In the genomic region with DNA sequence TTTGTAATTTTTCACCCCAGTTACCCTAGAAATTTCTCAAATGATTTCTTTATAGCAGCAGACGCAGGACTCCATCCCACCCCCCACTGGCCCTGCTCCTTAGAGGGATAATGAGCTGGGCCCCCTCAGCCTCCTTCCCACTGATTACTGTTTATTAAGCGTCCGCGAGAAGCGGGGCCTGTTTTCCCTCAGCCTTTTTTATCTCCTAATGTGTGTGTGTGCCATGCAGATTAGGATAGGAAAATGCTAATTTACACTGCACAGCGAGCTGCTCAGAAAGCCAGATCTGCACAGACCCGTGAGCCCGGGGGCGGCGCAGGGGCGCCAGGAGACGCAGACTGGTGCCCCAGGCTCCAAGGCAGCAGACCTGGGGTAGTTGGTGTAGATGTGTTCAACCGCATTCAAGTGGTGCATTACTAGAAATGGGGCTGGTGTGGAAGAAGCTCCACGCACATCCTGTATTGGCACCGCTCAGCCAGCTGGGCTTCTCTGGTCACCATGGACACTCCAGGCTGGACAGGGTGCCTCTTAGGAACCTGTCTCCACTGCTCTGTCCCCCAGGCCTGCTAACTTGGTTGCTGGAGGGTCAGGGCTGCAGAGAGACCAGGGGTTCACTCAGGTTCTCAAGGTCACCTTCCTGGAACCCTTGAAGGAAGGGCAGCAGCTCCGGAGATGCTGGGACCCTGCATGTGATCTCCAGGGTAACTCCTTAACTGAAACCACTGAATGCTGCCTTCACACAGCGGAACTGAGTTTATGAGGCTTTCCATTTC, we compare ENCODE assay signal across 18 cellular contexts.
DNase-seq lines count a peak whose midpoint lies in the region; ATAC-seq and TF ChIP-seq lines count a peak whose summit lies in the region.
"Had no signal": no experiment of that assay in that cellular context is flagged by ENCODE, and none has a peak within 500 bp of the region (broad histone marks: within the 10 kb centered on the region; RNA-seq: fewer than 3 reads in every experiment).

No MANE protein-coding gene starts in this region.

- H3K27ac ChIP-seq in iPS-20b (ENCODE audit: low read length) (peak overlapping the region; percentile 60), smooth muscle cell (ENCODE audit: low read depth) (no peak overlapping the region), SJCRH30 (no peak overlapping the region)
- H3K27ac ChIP-seq: 22Rv1, cardiac muscle cell, foreskin keratinocyte, neutrophil, tibial artery had no signal

- no peak for ATAC-seq in sciatic nerve

- intact Hi-C loops in sciatic nerve (cut with DNase I) = no loop called here

- TF ChIP-seq CTCF in smooth muscle cell (IDR thresholded peaks at IDR 0.05; ENCODE audit: borderline replicate concordance, insufficient read depth, poor library complexity, severe bottlenecking) = no peak

- H3K9ac ChIP-seq in NT2/D1 (ENCODE audit: insufficient read length, low read depth) (peak overlapping the region; percentile 71), iPS-20b (ENCODE audit: low read depth, low read length) (peak overlapping the region; percentile 61; the same call in 1 of the 2 replicates), smooth muscle cell (ENCODE audit: low read depth) (no peak overlapping the region)

- 15% methylated on average over 17 of the region's 17 CpGs for WGBS in smooth muscle cell (ENCODE audit: low lambda C conversion rate)

- H4K20me1 ChIP-seq in smooth muscle cell (ENCODE audit: low read depth) = no peaks in the 10 kb centered on the region

- H3F3A ChIP-seq in smooth muscle cell (ENCODE audit: low read depth) = no peaks in the 10 kb centered on the region

- peaks cover 4% of the 10 kb centered on the region for H3K27me3 ChIP-seq in NT2/D1 (ENCODE audit: insufficient read depth, insufficient read length)
- peaks cover 17% of the 10 kb centered on the region; the same call in 1 of the 2 replicates for H3K27me3 ChIP-seq in iPS-20b (ENCODE audit: insufficient read depth, low read length)
- no peaks in the 10 kb centered on the region for H3K27me3 ChIP-seq in smooth muscle cell (ENCODE audit: low read depth)
- H3K27me3 ChIP-seq in SJCRH30 = 0 out of 2 replicates have a peak, but pooled peaks cover 3% of the 10 kb centered on the region
- H3K27me3 ChIP-seq: cardiac muscle cell, foreskin keratinocyte had no signal

- peaks cover 33% of the 10 kb centered on the region for H3K9me3 ChIP-seq in NT2/D1 (ENCODE audit: insufficient read depth, low read length)
- peaks cover 32% of the 10 kb centered on the region for H3K9me3 ChIP-seq in iPS-20b (ENCODE audit: insufficient read depth, low read depth, low read length)
- no peaks in the 10 kb centered on the region for H3K9me3 ChIP-seq in smooth muscle cell (replicated peaks; ENCODE audit: low read depth)
- peaks cover 5% of the 10 kb centered on the region; the same call in 1 of the 2 replicates for H3K9me3 ChIP-seq in SJCRH30 (replicated peaks)
- H3K9me3 ChIP-seq: neutrophil, tibial artery had no signal

- peak; percentile 25 for DNase-seq in DMS53 (lab: John Stamatoyannopoulos, UW)
- no peak for DNase-seq in DMS53 treated with DMSO at 0.1 percent for 48 hours (lab: John Stamatoyannopoulos, UW; ENCODE audit: unreplicated experiment)
- no peak for DNase-seq in NT2/D1 (ENCODE audit: low read depth, low spot score)
- DNase-seq in smooth muscle cell (lab: John Stamatoyannopoulos, UW; ENCODE audit: unreplicated experiment) = no peak
- DNase-seq in sciatic nerve (ENCODE audit: low spot score) = no peak
- DNase-seq in SJCRH30 = no peak
- no peak for DNase-seq in MV-4-11 (lab: John Stamatoyannopoulos, UW)
- DNase-seq: activated CD4-positive, alpha-beta T cell treated with anti-CD3 and anti-CD28 coated beads, Interleukin-2, amount 10 ng/mL, durations not matched to agents 24 days and 14 days; activated T-cell treated with anti-CD3 and anti-CD28 coated beads, Interleukin-2, amount 50 U/mL, for 48 hours; C1 segment of cervical spinal cord; SHP77; stimulated activated CD4-positive, alpha-beta T cell treated with anti-CD3 and anti-CD28 coated beads, Interleukin-4, amount 100 ng/mL, for 4 hours; tibial artery had no signal

- H3K4me1 ChIP-seq in NT2/D1 (ENCODE audit: insufficient read depth, insufficient read length) = peaks cover 17% of the 10 kb centered on the region
- H3K4me1 ChIP-seq in iPS-20b (ENCODE audit: insufficient read depth, low read length) = peaks cover 23% of the 10 kb centered on the region
- peaks cover 18% of the 10 kb centered on the region for H3K4me1 ChIP-seq in smooth muscle cell (ENCODE audit: low read depth)
- H3K4me1 ChIP-seq in SJCRH30 = no peaks in the 10 kb centered on the region
- H3K4me1 ChIP-seq: foreskin keratinocyte had no signal

- H3K4me2 ChIP-seq in smooth muscle cell = peak overlapping the region; percentile 52

- no peaks in the 10 kb centered on the region for H3K36me3 ChIP-seq in NT2/D1 (ENCODE audit: insufficient read depth, insufficient read length, low read length)
- no peaks in the 10 kb centered on the region for H3K36me3 ChIP-seq in iPS-20b (ENCODE audit: insufficient read depth, low read depth, low read length)
- no peaks in the 10 kb centered on the region for H3K36me3 ChIP-seq in smooth muscle cell (ENCODE audit: low read depth)
- H3K36me3 ChIP-seq in SJCRH30 = no peaks in the 10 kb centered on the region
- H3K36me3 ChIP-seq: cardiac muscle cell, neutrophil, tibial artery had no signal

- peak overlapping the region; percentile 9 for H3K4me3 ChIP-seq in NT2/D1 (ENCODE audit: insufficient read length, low read depth)
- H3K4me3 ChIP-seq in iPS-20b (ENCODE audit: low read length) = peak overlapping the region; percentile 53; the same call in 1 of the 2 replicates
- no peak overlapping the region for H3K4me3 ChIP-seq in smooth muscle cell
- no peak overlapping the region for H3K4me3 ChIP-seq in SJCRH30
- H3K4me3 ChIP-seq: cardiac muscle cell, tibial artery had no signal

- no peaks in the 10 kb centered on the region for H3K79me2 ChIP-seq in smooth muscle cell (ENCODE audit: low read depth)

- H2AFZ ChIP-seq in smooth muscle cell (ENCODE audit: low read depth) = no peak overlapping the region

Comparison
In these comparisons a context has a peak if more than half of its experiments do, and no peak if none do; other contexts are left out.
1. H3K4me3 ChIP-seq: peak in NT2/D1 (single experiment) and iPS-20b (single experiment); none in smooth muscle cell (single experiment) and SJCRH30 (single experiment).